In the genomic region with DNA sequence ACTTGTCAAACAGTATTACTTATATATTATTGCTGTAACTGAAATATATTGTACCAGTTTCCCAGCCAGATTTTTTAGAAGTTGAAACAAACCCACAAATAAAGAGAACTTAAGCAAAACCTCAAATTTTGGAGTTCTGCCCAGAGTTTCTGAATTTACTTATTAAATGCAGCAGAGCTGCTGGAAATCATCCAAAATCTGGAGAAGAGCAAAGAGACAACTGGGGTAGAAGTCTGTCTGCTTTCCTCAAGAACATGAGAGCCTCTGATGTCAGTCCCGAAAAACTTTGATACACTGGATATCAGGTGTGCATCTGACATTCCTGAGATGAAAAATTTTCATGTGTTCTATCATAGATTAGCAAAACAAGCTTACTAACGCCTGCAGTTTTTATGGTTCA, we compare ENCODE assay signal across 12 cellular contexts.
A peak's percentile ranks its signal among the peaks of the same experiment; 100 is the strongest.
DNase-seq lines count a peak whose midpoint lies in the region; ATAC-seq and TF ChIP-seq lines count a peak whose summit lies in the region.
"Had no signal": no experiment of that assay in that cellular context is flagged by ENCODE, and none has a peak within 500 bp of the region (broad histone marks: within the 10 kb centered on the region; RNA-seq: fewer than 3 reads in every experiment).

No MANE protein-coding gene starts in this region.

- H3K36me3 ChIP-seq in GM23248 (ENCODE audit: low read depth), result no peaks in the 10 kb centered on the region
- H3K36me3 ChIP-seq in PC-3 (ENCODE audit: low read depth, low read length), result no peaks in the 10 kb centered on the region
- H3K36me3 ChIP-seq: colonic mucosa had no signal

- H3K4me1 ChIP-seq in GM23248 (ENCODE audit: insufficient read depth) (peaks cover 4% of the 10 kb centered on the region), PC-3 (ENCODE audit: insufficient read depth, low read length) (no peaks in the 10 kb centered on the region)
- H3K4me1 ChIP-seq: colonic mucosa had no signal

- no peaks in the 10 kb centered on the region for H3K79me2 ChIP-seq in GM23248 (ENCODE audit: insufficient read depth)
- no peaks in the 10 kb centered on the region for H3K79me2 ChIP-seq in PC-3 (ENCODE audit: low read length)

- no peak overlapping the region for H3K4me2 ChIP-seq in GM23248 (ENCODE audit: unreplicated experiment)
- no peak overlapping the region for H3K4me2 ChIP-seq in PC-3 (ENCODE audit: low read length)

- H3K9ac ChIP-seq in GM23248 (no peak overlapping the region), PC-3 (ENCODE audit: low read length) (no peak overlapping the region)

- H3F3A ChIP-seq in GM23248 (ENCODE audit: insufficient read depth) (no peaks in the 10 kb centered on the region), PC-3 (ENCODE audit: low read length, unreplicated experiment) (no peaks in the 10 kb centered on the region)

- TF ChIP-seq CTCF in PC-3 (conservative IDR thresholded peaks at IDR 0.05; ENCODE audit: low read depth, low read length), result no peak

- BruUV-seq in PC-3 (replicated peaks; lab: Mats Ljungman, UMichigan), result no TSS peak

- H3K27ac ChIP-seq in GM23248 (no peak overlapping the region), PC-3 (ENCODE audit: low read length) (no peak overlapping the region)
- H3K27ac ChIP-seq: colonic mucosa had no signal

- no peaks in the 10 kb centered on the region for H3K9me2 ChIP-seq in GM23248 (ENCODE audit: insufficient read depth)
- no peaks in the 10 kb centered on the region for H3K9me2 ChIP-seq in PC-3 (replicated peaks; ENCODE audit: low read length)

- H2AFZ ChIP-seq in GM23248 (no peak overlapping the region), PC-3 (ENCODE audit: low read length) (no peak overlapping the region)

- DNase-seq in GM23248, result peak; percentile 50
- peak; percentile 37 for DNase-seq in PC-3
- peak; percentile 90 for DNase-seq in fibroblast of peridontal ligament (ENCODE audit: extremely low read depth)
- peak; percentile 81 for DNase-seq in skeletal muscle cell (ENCODE audit: low read depth)
- no peak for DNase-seq in activated CD4-positive, CD25-positive, alpha-beta regulatory T cell treated with anti-CD3 and anti-CD28 coated beads, Interleukin-2, amount 50 U/mL, for 72 hours
- no peak for DNase-seq in activated CD4-positive, CD25-positive, alpha-beta regulatory T cell (lab: John Stamatoyannopoulos, UW)
- DNase-seq: activated CD4-positive, alpha-beta T cell treated with anti-CD3 and anti-CD28 coated beads, Interleukin-2, amount 10 ng/mL, durations not matched to agents 7 days and 5 days; colonic mucosa; H9; NCI-H2029; T-helper 17 cell had no signal

- in situ Hi-C loops in GM23248 (cut with MboI), result no loop called here

- H3K27me3 ChIP-seq in GM23248 (replicated peaks; ENCODE audit: insufficient read depth) (no peaks in the 10 kb centered on the region), PC-3 (ENCODE audit: low read length) (no peaks in the 10 kb centered on the region)
- H3K27me3 ChIP-seq: colonic mucosa had no signal

- no peaks in the 10 kb centered on the region for H4K20me1 ChIP-seq in GM23248 (ENCODE audit: insufficient read depth)
- H4K20me1 ChIP-seq in PC-3 (ENCODE audit: low read length), result no peaks in the 10 kb centered on the region

- POLR2A ChIA-PET in PC-3 (lab: Charles Lee; ENCODE audit: unreplicated experiment), result no interaction called here

- H3K9me3 ChIP-seq in GM23248 (ENCODE audit: low read depth), result no peaks in the 10 kb centered on the region
- H3K9me3 ChIP-seq in PC-3 (ENCODE audit: low read length), result no peaks in the 10 kb centered on the region
- H3K9me3 ChIP-seq: colonic mucosa had no signal

- 24 to 34% methylated on average over 2 of the region's 2 CpGs for WGBS in GM23248 (ENCODE audit: low coverage in 1 of 2, low lambda C conversion rate in 2 of 2, missing lambda C conversion rate in 2 of 2), 2 experiments

- ATAC-seq in PC-3 (no peak), GM18868 (IDR thresholded peaks at IDR 0.05; ENCODE audit: unreplicated experiment) (no peak)
- ATAC-seq: T-helper 17 cell had no signal

- intact Hi-C loops in PC-3 (cut with micrococcal nuclease), result no loop called here

- H3K4me3 ChIP-seq in GM23248, result no peak overlapping the region
- no peak overlapping the region for H3K4me3 ChIP-seq in PC-3 (ENCODE audit: low read length)
- H3K4me3 ChIP-seq in skeletal muscle cell (ENCODE audit: low read depth, low read length), result no peak overlapping the region
- H3K4me3 ChIP-seq: colonic mucosa had no signal

- CTCF ChIA-PET in PC-3 (lab: Charles Lee), result no interaction called here

Comparison
In these comparisons a context has a peak if more than half of its experiments do, and no peak if none do; other contexts are left out.
1. DNase-seq: peak in GM23248 (single experiment), PC-3 (single experiment), fibroblast of peridontal ligament (single experiment) and skeletal muscle cell (single experiment); none in activated CD4-positive, CD25-positive, alpha-beta regulatory T cell treated with anti-CD3 and anti-CD28 coated beads, Interleukin-2, amount 50 U/mL, for 72 hours (single experiment) and activated CD4-positive, CD25-positive, alpha-beta regulatory T cell (0 of 4).